8 cellular contexts compared by ENCODE assay signal in the genomic region with DNA sequence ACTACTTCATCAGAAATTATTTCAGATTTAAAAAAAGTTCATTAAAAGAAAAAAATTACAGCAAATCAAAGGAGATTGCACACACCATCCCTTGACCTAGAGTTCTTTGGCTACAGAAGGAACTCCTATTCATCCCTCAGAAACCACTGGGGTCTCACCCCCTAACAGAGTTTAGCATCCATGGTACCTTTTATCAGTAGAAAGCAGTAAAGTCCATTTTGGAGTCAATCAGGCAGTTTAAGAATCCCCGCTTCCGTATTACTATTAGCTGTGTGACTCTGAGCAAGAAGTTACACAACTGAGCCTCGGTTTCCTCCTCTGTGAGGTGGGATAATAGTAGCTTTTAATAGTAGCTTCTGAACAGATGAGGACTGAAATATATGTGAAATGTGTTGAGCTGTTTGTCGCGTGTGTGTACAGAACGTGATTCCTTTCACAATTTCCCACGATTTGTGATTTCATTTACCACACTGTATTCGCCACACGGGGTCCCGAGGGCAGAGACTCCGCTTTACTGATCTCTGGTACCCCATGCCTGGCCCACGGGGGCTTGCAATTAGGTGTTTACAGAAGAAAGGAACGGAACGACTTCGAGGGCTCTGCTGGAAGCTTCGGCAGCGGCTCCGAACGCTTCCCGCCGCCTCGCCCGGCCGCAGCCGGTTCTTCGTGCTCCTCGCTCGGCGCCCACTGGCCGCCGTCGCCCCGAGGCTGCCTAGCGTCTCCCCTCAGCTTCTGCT.
DNase-seq lines count a peak whose midpoint lies in the region; ATAC-seq and TF ChIP-seq lines count a peak whose summit lies in the region.

No MANE protein-coding gene starts in this region.

- no peaks in the 10 kb centered on the region for H3K36me3 Mint-ChIP-seq in activated naive CD8-positive, alpha-beta T cell

- DNase-seq in GM12865 (ENCODE audit: low read depth) (no peak), right atrium auricular region (ENCODE audit: low spot score) (no peak), skeletal muscle cell (ENCODE audit: low read depth) (no peak), iPS-NIHi11 (ENCODE audit: low spot score) (no peak)

- peak overlapping the region; percentile 88 for H3K4me3 Mint-ChIP-seq in activated naive CD8-positive, alpha-beta T cell

- no peaks in the 10 kb centered on the region for H4K20me1 ChIP-seq in Loucy (ENCODE audit: insufficient read depth, low read length, poor library complexity, severe bottlenecking)

- H3F3A ChIP-seq in Loucy (ENCODE audit: low read depth) = no peaks in the 10 kb centered on the region

- peak overlapping the region; percentile 93 to 94 for H3K27ac ChIP-seq in right atrium auricular region

- peaks cover 21% of the 10 kb centered on the region for H3K4me1 Mint-ChIP-seq in activated naive CD8-positive, alpha-beta T cell (ENCODE audit: low read depth)

- H2AFZ ChIP-seq in Loucy (ENCODE audit: low read length) = peak overlapping the region; percentile 94

- peaks cover 20% of the 10 kb centered on the region for H3K4me1 ChIP-seq in Loucy (ENCODE audit: insufficient read depth, low read length, poor library complexity, severe bottlenecking)
- H3K4me1 ChIP-seq in right atrium auricular region = peaks cover 0 to 16% of the 10 kb centered on the region in 2 donors

- H3K27me3 ChIP-seq in Loucy (ENCODE audit: insufficient read depth, low read length, poor library complexity, severe bottlenecking) = peaks cover 18% of the 10 kb centered on the region
- no peaks in the 10 kb centered on the region for H3K27me3 ChIP-seq in right atrium auricular region

- no peaks in the 10 kb centered on the region for H3K9me3 ChIP-seq in Loucy (ENCODE audit: insufficient read depth, low read depth, low read length)
- H3K9me3 ChIP-seq in right atrium auricular region = no peaks in the 10 kb centered on the region

- peak overlapping the region; percentile 23 for H3K27ac Mint-ChIP-seq in activated naive CD8-positive, alpha-beta T cell

- H3K4me3 ChIP-seq in GM12865 (ENCODE audit: low read depth, low read length) (peak overlapping the region; percentile 42; the same call in 1 of the 2 replicates), Loucy (ENCODE audit: low read length, poor library complexity, severe bottlenecking) (peak overlapping the region; percentile 79), right atrium auricular region (peak overlapping the region; percentile 51 to 80), skeletal muscle cell (ENCODE audit: low read depth, low read length) (peak overlapping the region; percentile 62)

- H3K9me2 ChIP-seq in Loucy (replicated peaks; ENCODE audit: low read depth, low read length) = no peaks in the 10 kb centered on the region

- no peaks in the 10 kb centered on the region for H3K36me3 ChIP-seq in Loucy (ENCODE audit: insufficient read depth, low read length)
- H3K36me3 ChIP-seq in right atrium auricular region = no peaks in the 10 kb centered on the region

- H3K27me3 Mint-ChIP-seq in activated naive CD8-positive, alpha-beta T cell = peaks cover 18% of the 10 kb centered on the region

- H3K9ac ChIP-seq in Loucy (ENCODE audit: low read depth, low read length, poor library complexity, severe bottlenecking) = peak overlapping the region; percentile 61

- no peak for ATAC-seq in GM21737 (IDR thresholded peaks at IDR 0.05; ENCODE audit: unreplicated experiment)
- ATAC-seq in GM21717 (IDR thresholded peaks at IDR 0.05; ENCODE audit: unreplicated experiment) = no peak

- H3K4me2 ChIP-seq in Loucy (ENCODE audit: low read depth, low read length, poor library complexity, severe bottlenecking) = peak overlapping the region; percentile 92

- TF ChIP-seq CTCF in GM12865 (IDR thresholded peaks at IDR 0.05; ENCODE audit: insufficient read depth, low read depth, low read length, missing control alignments) (no peak), Loucy (conservative IDR thresholded peaks at IDR 0.05; ENCODE audit: low read length) (0 out of 2 replicates have a peak, but pooled peaks have one; percentile 9), right atrium auricular region (IDR thresholded peaks at IDR 0.05) (no peak)

- H3K9me3 Mint-ChIP-seq in activated naive CD8-positive, alpha-beta T cell (ENCODE audit: low read depth) = no peaks in the 10 kb centered on the region

- H3K79me2 ChIP-seq in Loucy (ENCODE audit: insufficient read depth, low read length) = no peaks in the 10 kb centered on the region
